Comparison of ENCODE assay signal across 15 cellular contexts in genomic region chr18:63233334-63233733, GRCh38.
A peak's percentile ranks its signal among the peaks of the same experiment; 100 is the strongest.
DNase-seq lines count a peak whose midpoint lies in the region; ATAC-seq and TF ChIP-seq lines count a peak whose summit lies in the region.
"Had no signal": no experiment of that assay in that cellular context is flagged by ENCODE, and none has a peak within 500 bp of the region (broad histone marks: within the 10 kb centered on the region; RNA-seq: fewer than 3 reads in every experiment).

No MANE protein-coding gene starts in this region.

- H3K4me3 Mint-ChIP-seq in activated CD8-positive, alpha-beta T cell treated with anti-CD3 and anti-CD28 coated beads for 36 hours = peak overlapping the region; percentile 52
- peak overlapping the region; percentile 53 to 60 for H3K4me3 Mint-ChIP-seq in effector memory CD8-positive, alpha-beta T cell
- no peak overlapping the region for H3K4me3 Mint-ChIP-seq in stimulated activated naive B cell treated with anti-CD40 and anti-IgM and Interleukin-4, amounts not matched to agents 10 μg/mL and 1 μg/mL and 100 μg/mL, for 72 hours

- intact Hi-C loops in activated CD8-positive, alpha-beta T cell treated with anti-CD3 and anti-CD28 coated beads for 36 hours (cut with micrococcal nuclease) = no loop called here

- peaks cover 26% of the 10 kb centered on the region for H3K9me3 Mint-ChIP-seq in activated CD8-positive, alpha-beta T cell treated with anti-CD3 and anti-CD28 coated beads for 36 hours
- no peaks in the 10 kb centered on the region for H3K9me3 Mint-ChIP-seq in effector memory CD8-positive, alpha-beta T cell
- peaks cover 9 to 16% of the 10 kb centered on the region in 2 donors for H3K9me3 Mint-ChIP-seq in stimulated activated naive B cell treated with anti-CD40 and anti-IgM and Interleukin-4, amounts not matched to agents 10 μg/mL and 1 μg/mL and 100 μg/mL, for 72 hours

- TF ChIP-seq CTCF in activated CD8-positive, alpha-beta T cell treated with anti-CD3 and anti-CD28 coated beads for 36 hours (IDR thresholded peaks at IDR 0.05) = no peak

- peak; percentile 51 for ATAC-seq in activated CD8-positive, alpha-beta T cell treated with anti-CD3 and anti-CD28 coated beads for 36 hours
- peak; percentile 32 for ATAC-seq in effector memory CD8-positive, alpha-beta T cell (replicated peaks)
- ATAC-seq in stimulated activated naive B cell treated with anti-CD40 and anti-IgM and Interleukin-4, amounts not matched to agents 10 μg/mL and 1 μg/mL and 100 μg/mL, for 72 hours (replicated peaks) = peak; percentile 45 to 59
- no peak for ATAC-seq in HG02870 (IDR thresholded peaks at IDR 0.05; ENCODE audit: unreplicated experiment)
- ATAC-seq in GM18519 (IDR thresholded peaks at IDR 0.05; ENCODE audit: low FRiP score, unreplicated experiment) = no peak
- no peak for ATAC-seq in GM19395 (IDR thresholded peaks at IDR 0.05; ENCODE audit: unreplicated experiment)
- ATAC-seq: body of pancreas had no signal

- CTCF ChIA-PET in activated CD8-positive, alpha-beta T cell treated with anti-CD3 and anti-CD28 coated beads for 36 hours (lab: Charles Lee) = interaction anchor here (0.8 to 1.5 kb wide), 2 partner anchors 8 to 84 kb away, joined by 3 read pairs; no protein-coding TSS in a partner anchor

- H3K4me1 Mint-ChIP-seq in activated CD8-positive, alpha-beta T cell treated with anti-CD3 and anti-CD28 coated beads for 36 hours (ENCODE audit: low read depth) = peaks cover 89% of the 10 kb centered on the region
- H3K4me1 Mint-ChIP-seq in effector memory CD8-positive, alpha-beta T cell (ENCODE audit: low read depth in 2 of 2) = peaks cover 49 to 52% of the 10 kb centered on the region in 2 donors
- H3K4me1 Mint-ChIP-seq in stimulated activated naive B cell treated with anti-CD40 and anti-IgM and Interleukin-4, amounts not matched to agents 10 μg/mL and 1 μg/mL and 100 μg/mL, for 72 hours = peaks cover 31 to 62% of the 10 kb centered on the region in 2 donors

- POLR2A ChIA-PET in activated CD8-positive, alpha-beta T cell treated with anti-CD3 and anti-CD28 coated beads for 36 hours (lab: Charles Lee) = interaction anchor here (1.0 to 1.5 kb wide), 2 partner anchors 8 to 15 kb away, joined by 4 to 6 read pairs; no protein-coding TSS in a partner anchor

- peaks cover 78% of the 10 kb centered on the region for H3K36me3 Mint-ChIP-seq in activated CD8-positive, alpha-beta T cell treated with anti-CD3 and anti-CD28 coated beads for 36 hours (ENCODE audit: low read depth)
- H3K36me3 Mint-ChIP-seq in effector memory CD8-positive, alpha-beta T cell (ENCODE audit: insufficient read depth) = peaks cover 7% of the 10 kb centered on the region
- H3K36me3 Mint-ChIP-seq in stimulated activated naive B cell treated with anti-CD40 and anti-IgM and Interleukin-4, amounts not matched to agents 10 μg/mL and 1 μg/mL and 100 μg/mL, for 72 hours = peaks cover 54 to 60% of the 10 kb centered on the region in 2 donors

- H3K27ac Mint-ChIP-seq in activated CD8-positive, alpha-beta T cell treated with anti-CD3 and anti-CD28 coated beads for 36 hours = peak overlapping the region; percentile 85
- peak overlapping the region; percentile 57 to 66 for H3K27ac Mint-ChIP-seq in effector memory CD8-positive, alpha-beta T cell
- no peak overlapping the region for H3K27ac Mint-ChIP-seq in stimulated activated naive B cell treated with anti-CD40 and anti-IgM and Interleukin-4, amounts not matched to agents 10 μg/mL and 1 μg/mL and 100 μg/mL, for 72 hours

- no peaks in the 10 kb centered on the region for H3K27me3 Mint-ChIP-seq in activated CD8-positive, alpha-beta T cell treated with anti-CD3 and anti-CD28 coated beads for 36 hours
- no peaks in the 10 kb centered on the region for H3K27me3 Mint-ChIP-seq in effector memory CD8-positive, alpha-beta T cell
- no peaks in the 10 kb centered on the region for H3K27me3 Mint-ChIP-seq in stimulated activated naive B cell treated with anti-CD40 and anti-IgM and Interleukin-4, amounts not matched to agents 10 μg/mL and 1 μg/mL and 100 μg/mL, for 72 hours

- DNase-seq in activated CD4-positive, alpha-beta T cell treated with anti-CD3 and anti-CD28 coated beads for 4 hours = peak; percentile 48 to 61
- no peak for DNase-seq in activated CD4-positive, alpha-beta T cell treated with anti-CD3 and anti-CD28 coated beads for 1 hour
- DNase-seq in activated CD8-positive, alpha-beta T cell treated with anti-CD3 and anti-CD28 coated beads for 36 hours = peak; percentile 79
- no peak for DNase-seq in effector memory CD8-positive, alpha-beta T cell
- DNase-seq in stimulated activated naive B cell treated with anti-CD40 and anti-IgM and Interleukin-4, amounts not matched to agents 10 μg/mL and 1 μg/mL and 100 μg/mL, for 72 hours = no peak
- DNase-seq: body of pancreas; Caco-2; hypothalamus; NCI-H2107; NK-92 treated with Interleukin-12 subunit alpha and Interleukin-12 subunit beta, amount 100 ng/mL, for 24 hours; SHP77; uterus had no signal

Comparison
In these comparisons a context has a peak if more than half of its experiments do, and no peak if none do; other contexts are left out.
1. DNase-seq: peak in activated CD4-positive, alpha-beta T cell treated with anti-CD3 and anti-CD28 coated beads for 4 hours (2 of 2) and activated CD8-positive, alpha-beta T cell treated with anti-CD3 and anti-CD28 coated beads for 36 hours (single experiment); none in activated CD4-positive, alpha-beta T cell treated with anti-CD3 and anti-CD28 coated beads for 1 hour (single experiment), effector memory CD8-positive, alpha-beta T cell (0 of 3) and stimulated activated naive B cell treated with anti-CD40 and anti-IgM and Interleukin-4, amounts not matched to agents 10 μg/mL and 1 μg/mL and 100 μg/mL, for 72 hours (single experiment).
2. ATAC-seq: peak in activated CD8-positive, alpha-beta T cell treated with anti-CD3 and anti-CD28 coated beads for 36 hours (single experiment), effector memory CD8-positive, alpha-beta T cell (single experiment) and stimulated activated naive B cell treated with anti-CD40 and anti-IgM and Interleukin-4, amounts not matched to agents 10 μg/mL and 1 μg/mL and 100 μg/mL, for 72 hours (2 of 2); none in HG02870 (single experiment), GM18519 (single experiment) and GM19395 (single experiment).
3. H3K4me3 Mint-ChIP-seq: peak in activated CD8-positive, alpha-beta T cell treated with anti-CD3 and anti-CD28 coated beads for 36 hours (single experiment) and effector memory CD8-positive, alpha-beta T cell (2 of 2); none in stimulated activated naive B cell treated with anti-CD40 and anti-IgM and Interleukin-4, amounts not matched to agents 10 μg/mL and 1 μg/mL and 100 μg/mL, for 72 hours (0 of 2).